21 cellular contexts compared by ENCODE assay signal in genomic region chr9:20786807-20787206, GRCh38.
"Had no signal": no experiment of that assay in that cellular context is flagged by ENCODE, and none has a peak within 500 bp of the region (broad histone marks: within the 10 kb centered on the region; RNA-seq: fewer than 3 reads in every experiment).

No MANE protein-coding gene starts in this region.

- H3K27ac ChIP-seq: epithelial cell of prostate, esophagus muscularis mucosa, gastrocnemius medialis, heart right ventricle, left ventricle myocardium inferior, lower lobe of right lung, neutrophil, psoas muscle, sigmoid colon, skin epidermis, testis, tibial nerve, upper lobe of right lung, vagina had no signal

- H3K27me3 ChIP-seq: esophagus muscularis mucosa, gastrocnemius medialis, heart right ventricle, neutrophil, sigmoid colon, testis, tibial nerve, upper lobe of right lung, vagina had no signal

- ATAC-seq: gastrocnemius medialis; heart right ventricle; lower lobe of right lung; psoas muscle; stimulated activated naive B cell treated with anti-CD40 and anti-IgM and Interleukin-4, amounts not matched to agents 10 μg/mL and 1 μg/mL and 100 μg/mL, for 72 hours; stimulated activated naive CD8-positive, alpha-beta T cell treated with anti-CD3 and anti-CD28 coated beads, Interleukin-15, amount 100 ng/mL, for 72 hours; upper lobe of right lung had no signal

- H3K9me3 ChIP-seq: esophagus muscularis mucosa, gastrocnemius medialis, heart right ventricle, left ventricle myocardium inferior, lower lobe of right lung, neutrophil, psoas muscle, sigmoid colon, testis, tibial nerve, upper lobe of right lung, vagina had no signal

- H3K4me3 ChIP-seq: esophagus muscularis mucosa, gastrocnemius medialis, heart right ventricle, left ventricle myocardium inferior, lower lobe of right lung, psoas muscle, sigmoid colon, skin epidermis, testis, tibial nerve, upper lobe of right lung, vagina had no signal

- DNase-seq: effector memory CD4-positive, alpha-beta T cell; gastrocnemius medialis; heart right ventricle; hypothalamus; left ventricle myocardium inferior; lower lobe of right lung; midbrain; sigmoid colon; stimulated activated CD4-positive, alpha-beta T cell treated with anti-CD3 and anti-CD28 coated beads, Interleukin-2, amount 100 ng/mL, for 24 hours; stimulated activated CD4-positive, alpha-beta T cell treated with anti-CD3 and anti-CD28 coated beads, Interleukin-4, amount 100 ng/mL, for 4 hours; stimulated activated naive B cell treated with anti-CD40 and anti-IgM and Interleukin-4, amounts not matched to agents 10 μg/mL and 1 μg/mL and 100 μg/mL, for 72 hours; stimulated activated naive CD8-positive, alpha-beta T cell treated with anti-CD3 and anti-CD28 coated beads, Interleukin-15, amount 100 ng/mL, for 72 hours; testis; upper lobe of right lung had no signal

- H3K4me1 ChIP-seq: lower lobe of right lung, psoas muscle, testis, tibial nerve, upper lobe of right lung, vagina had no signal
